In the genomic region with DNA sequence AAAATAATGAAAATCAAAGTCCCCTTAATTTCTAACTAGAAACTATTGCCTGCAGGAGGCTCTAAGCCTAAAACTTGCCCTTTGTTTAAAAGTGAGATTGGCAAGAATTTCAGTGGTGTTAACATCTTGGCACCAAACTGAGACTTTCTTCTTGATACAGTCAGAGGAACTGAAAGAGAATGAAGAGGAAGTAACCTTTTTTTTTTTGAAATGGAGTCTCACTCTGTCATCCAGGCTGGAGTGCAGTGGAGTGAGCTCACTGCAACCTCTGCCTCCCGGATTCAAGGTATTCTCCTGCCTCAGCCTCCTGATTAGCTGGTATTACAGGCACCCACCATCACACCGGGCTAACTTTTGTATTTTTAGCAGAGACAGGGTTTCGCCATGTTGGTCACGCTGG, we compare ENCODE assay signal across 8 cellular contexts. TPM values are rescaled to one million over a fixed set of nuclear protein-coding genes. Genes with fewer than 3 reads are reported as not detected.
DNase-seq lines count a peak whose midpoint lies in the region; ATAC-seq and TF ChIP-seq lines count a peak whose summit lies in the region.

No MANE protein-coding gene starts in this region.

- peaks cover 6% of the 10 kb centered on the region for H3K36me3 Mint-ChIP-seq in activated naive CD4-positive, alpha-beta T cell treated with anti-CD3 and anti-CD28 coated beads for 36 hours (ENCODE audit: low read depth)

- DNase-seq in GM12864 (ENCODE audit: low read depth): no peak
- DNase-seq in Kasumi-1 (lab: John Stamatoyannopoulos, UW): peak; percentile 5 to 36
- DNase-seq in fibroblast of pulmonary artery (ENCODE audit: low read depth): peak; percentile 53
- DNase-seq in mucosa of gallbladder (ENCODE audit: low spot score): no peak
- DNase-seq in activated naive CD4-positive, alpha-beta T cell treated with anti-CD3 and anti-CD28 coated beads for 36 hours: no peak
- DNase-seq in 8988T: no peak
- DNase-seq in NCI-H1092 (lab: John Stamatoyannopoulos, UW): no peak

- H3K27me3 Mint-ChIP-seq in activated naive CD4-positive, alpha-beta T cell treated with anti-CD3 and anti-CD28 coated beads for 36 hours (ENCODE audit: low read depth): no peaks in the 10 kb centered on the region

- no peaks in the 10 kb centered on the region for H3K9me3 Mint-ChIP-seq in activated naive CD4-positive, alpha-beta T cell treated with anti-CD3 and anti-CD28 coated beads for 36 hours

- H3K27ac Mint-ChIP-seq in activated naive CD4-positive, alpha-beta T cell treated with anti-CD3 and anti-CD28 coated beads for 36 hours: no peak overlapping the region

- H3K4me3 Mint-ChIP-seq in activated naive CD4-positive, alpha-beta T cell treated with anti-CD3 and anti-CD28 coated beads for 36 hours: no peak overlapping the region

- peaks cover 27% of the 10 kb centered on the region for H3K4me1 Mint-ChIP-seq in activated naive CD4-positive, alpha-beta T cell treated with anti-CD3 and anti-CD28 coated beads for 36 hours (ENCODE audit: low read depth)

- intact Hi-C loops in activated naive CD4-positive, alpha-beta T cell treated with anti-CD3 and anti-CD28 coated beads for 36 hours (cut with micrococcal nuclease): no loop called here

- CTCF ChIA-PET in activated naive CD4-positive, alpha-beta T cell treated with anti-CD3 and anti-CD28 coated beads for 36 hours (lab: Charles Lee): interaction anchor here (1.3 to 8.6 kb wide), 3 partner anchors 13 to 441 kb away, joined by 5 to 149 read pairs (median 66); a partner anchor contains a TSS

- TF ChIP-seq CTCF in GM12864 (IDR thresholded peaks at IDR 0.05; ENCODE audit: low read depth, low read length, missing control alignments) (no peak), fibroblast of pulmonary artery (IDR thresholded peaks at IDR 0.05; ENCODE audit: low read length, missing control alignments) (no peak)

- H3K4me3 ChIP-seq in GM12864 (ENCODE audit: low read depth, low read length) (peak overlapping the region; percentile 31), fibroblast of pulmonary artery (replicated peaks; ENCODE audit: low read depth, low read length) (no peak overlapping the region)

- peak; percentile 49 for ATAC-seq in GM21825 (IDR thresholded peaks at IDR 0.05; ENCODE audit: unreplicated experiment)

RNA-seq across cellular contexts. Expression of a gene that starts 3.6 kb away (rescaled TPM):
- 25.7 TPM for total RNA-seq in mucosa of gallbladder
- 1 to 10 TPM; 5.0 to 6.5 TPM for total RNA-seq in activated naive CD4-positive, alpha-beta T cell treated with anti-CD3 and anti-CD28 coated beads for 36 hours

RNA-seq across cellular contexts. Expression of a gene that starts 5.4 kb away (rescaled TPM):
- total RNA-seq in mucosa of gallbladder: 3.6 TPM
- 1 to 10 TPM; 4.3 to 4.6 TPM for total RNA-seq in activated naive CD4-positive, alpha-beta T cell treated with anti-CD3 and anti-CD28 coated beads for 36 hours

Comparison
In these comparisons a context has a peak if more than half of its experiments do, and no peak if none do; other contexts are left out.
1. DNase-seq: peak in Kasumi-1 (2 of 2) and fibroblast of pulmonary artery (single experiment); none in GM12864 (single experiment), mucosa of gallbladder (single experiment), activated naive CD4-positive, alpha-beta T cell treated with anti-CD3 and anti-CD28 coated beads for 36 hours (single experiment), 8988T (single experiment) and NCI-H1092 (single experiment).